8 cellular contexts compared by ENCODE assay signal in genomic region chr3:23161896-23162570, GRCh38.
DNase-seq lines count a peak whose midpoint lies in the region; ATAC-seq lines count a peak whose summit lies in the region.

No MANE protein-coding gene starts in this region.

- peaks cover 1% of the 10 kb centered on the region for H3K9me3 Mint-ChIP-seq in memory B cell

- H3K27ac Mint-ChIP-seq in memory B cell: no peak overlapping the region

- H3K36me3 Mint-ChIP-seq in memory B cell: no peaks in the 10 kb centered on the region

- peaks cover 13% of the 10 kb centered on the region for H3K4me1 Mint-ChIP-seq in memory B cell

- ATAC-seq in GM18868 (IDR thresholded peaks at IDR 0.05; ENCODE audit: unreplicated experiment) (peak; percentile 74), HG03558 (IDR thresholded peaks at IDR 0.05; ENCODE audit: extremely low read depth, unreplicated experiment) (peak; percentile 49), memory B cell (ENCODE audit: low read depth) (peak; percentile 65)

- peak overlapping the region; percentile 1 for H3K4me3 Mint-ChIP-seq in memory B cell

- DNase-seq in HCEC 1CT: peak; percentile 40
- no peak for DNase-seq in memory B cell (ENCODE audit: low spot score in 2 of 2)
- DNase-seq in RKO (ENCODE audit: low spot score): no peak
- no peak for DNase-seq in NK-92 treated with Interleukin-12 subunit alpha and Interleukin-12 subunit beta, amount 100 ng/mL, for 24 hours (lab: John Stamatoyannopoulos, UW)
- no peak for DNase-seq in stimulated activated naive CD4-positive, alpha-beta T cell (lab: John Stamatoyannopoulos, UW)
- no peak for DNase-seq in superior temporal gyrus (ENCODE audit: extremely low spot score)

- peaks cover 2% of the 10 kb centered on the region for H3K27me3 Mint-ChIP-seq in memory B cell
